Comparison of ENCODE assay signal across 11 cellular contexts in genomic region chr2:28868611-28869010, GRCh38. TPM values are rescaled to one million over a fixed set of nuclear protein-coding genes. Genes with fewer than 3 reads are reported as not detected.
A peak's percentile ranks its signal among the peaks of the same experiment; 100 is the strongest.
DNase-seq lines count a peak whose midpoint lies in the region; ATAC-seq and TF ChIP-seq lines count a peak whose summit lies in the region.
"Had no signal": no experiment of that assay in that cellular context is flagged by ENCODE, and none has a peak within 500 bp of the region (broad histone marks: within the 10 kb centered on the region; RNA-seq: fewer than 3 reads in every experiment).

No MANE protein-coding gene starts in this region.

- H3K4me1 ChIP-seq in heart right ventricle (peaks cover 5 to 41% (median 30%) of the 10 kb centered on the region in 9 donors), upper lobe of right lung (peaks cover 26% of the 10 kb centered on the region)

- TF ChIP-seq CTCF in heart right ventricle (IDR thresholded peaks at IDR 0.05): no peak
- TF ChIP-seq CTCF in kidney epithelial cell (IDR thresholded peaks at IDR 0.05; ENCODE audit: insufficient read depth, low read length, poor library complexity, severe bottlenecking): no peak
- no peak for TF ChIP-seq CTCF in upper lobe of right lung (IDR thresholded peaks at IDR 0.05)

- H3K27ac Mint-ChIP-seq in activated naive CD4-positive, alpha-beta T cell treated with anti-CD3 and anti-CD28 coated beads, Interleukin-2, amount 50 U/mL, for 72 hours: peak overlapping the region; percentile 62 to 68

- DNase-seq in heart right ventricle (no peak), Right ventricle myocardium inferior (ENCODE audit: missing footprints) (no peak), kidney epithelial cell (ENCODE audit: low read depth) (no peak), upper lobe of right lung (no peak), AML-193 (lab: John Stamatoyannopoulos, UW) (no peak), LoVo (ENCODE audit: low spot score) (no peak)
- no peak for DNase-seq in activated naive CD4-positive, alpha-beta T cell treated with anti-CD3 and anti-CD28 coated beads, Interleukin-2, amount 50 U/mL, for 72 hours (ENCODE audit: low spot score in 2 of 2)
- DNase-seq: DMS153; NCI-H1694 treated with DMSO at 0.1 percent for 48 hours; stimulated activated naive CD4-positive, alpha-beta T cell had no signal

- H3K4me3 ChIP-seq in heart right ventricle (peak overlapping the region in 8 of 10 donors; percentile 71 to 98 (median 95)), kidney epithelial cell (ENCODE audit: low read depth, low read length) (peak overlapping the region; percentile 86), upper lobe of right lung (peak overlapping the region; percentile 87)

- H3K36me3 ChIP-seq in heart right ventricle (peaks cover 0 to 31% (median 1%) of the 10 kb centered on the region in 9 donors), kidney epithelial cell (ENCODE audit: control insufficient read depth, insufficient read depth, low read length) (no peaks in the 10 kb centered on the region), upper lobe of right lung (peaks cover 4% of the 10 kb centered on the region)

- 77 to 79% methylated on average over 12 of the region's 12 CpGs for whole genome bisulfite sequencing in heart right ventricle, 2 donors

- ATAC-seq in heart right ventricle: no peak
- no peak for ATAC-seq in Right ventricle myocardium inferior
- ATAC-seq in activated naive CD4-positive, alpha-beta T cell treated with anti-CD3 and anti-CD28 coated beads, Interleukin-2, amount 50 U/mL, for 72 hours: no peak
- ATAC-seq in upper lobe of right lung: no peak
- ATAC-seq in HG02759 (IDR thresholded peaks at IDR 0.05; ENCODE audit: unreplicated experiment): no peak

- peaks cover 18% of the 10 kb centered on the region in 2 donors for H3K36me3 Mint-ChIP-seq in activated naive CD4-positive, alpha-beta T cell treated with anti-CD3 and anti-CD28 coated beads, Interleukin-2, amount 50 U/mL, for 72 hours

- H3K27me3 ChIP-seq in heart right ventricle (no peaks in the 10 kb centered on the region), kidney epithelial cell (ENCODE audit: control insufficient read depth, insufficient read depth, low read length) (no peaks in the 10 kb centered on the region), upper lobe of right lung (no peaks in the 10 kb centered on the region)

- no peak overlapping the region for H3K27ac ChIP-seq in heart right ventricle
- H3K27ac ChIP-seq in upper lobe of right lung: no peak overlapping the region

- H3K9me3 ChIP-seq in heart right ventricle: no peaks in the 10 kb centered on the region
- no peaks in the 10 kb centered on the region for H3K9me3 ChIP-seq in upper lobe of right lung

- intact Hi-C loops in heart right ventricle (cut with DNase I) (no loop called here), Right ventricle myocardium inferior (cut with DNase I) (no loop called here), upper lobe of right lung (cut with DNase I) (no loop called here)

- no peaks in the 10 kb centered on the region for H3K9me3 Mint-ChIP-seq in activated naive CD4-positive, alpha-beta T cell treated with anti-CD3 and anti-CD28 coated beads, Interleukin-2, amount 50 U/mL, for 72 hours

RNA-seq across cellular contexts. Expression of gene TRMT61B, which starts 1.5 kb away (rescaled TPM):
- total RNA-seq in heart right ventricle (10 to 100 TPM; 13.5 to 25.0 (median 17.5) TPM), Right ventricle myocardium inferior (24.6 TPM), kidney epithelial cell (9.9 and 11.3 TPM in 2 replicates), upper lobe of right lung (12.7 TPM)
- polyA plus RNA-seq in heart right ventricle: 10 to 100 TPM; 15.8 to 54.1 TPM
- total RNA-seq in activated naive CD4-positive, alpha-beta T cell treated with anti-CD3 and anti-CD28 coated beads, Interleukin-2, amount 50 U/mL, for 72 hours: 10 to 100 TPM; 12.2 to 18.9 TPM

RNA-seq across cellular contexts. Expression of gene WDR43, which starts 25.9 kb away (rescaled TPM):
- 10 to 100 TPM; 16.3 to 42.1 (median 25.9) TPM for total RNA-seq in heart right ventricle
- 10 to 100 TPM in 1 of 2 donors, 1 to 10 TPM in 1; 5.9 to 11.2 TPM for polyA plus RNA-seq in heart right ventricle
- 16.8 TPM for total RNA-seq in Right ventricle myocardium inferior
- total RNA-seq in activated naive CD4-positive, alpha-beta T cell treated with anti-CD3 and anti-CD28 coated beads, Interleukin-2, amount 50 U/mL, for 72 hours: 100 to 1,000 TPM in 1 of 2 donors, 10 to 100 TPM in 1; 64.1 to 102 TPM
- total RNA-seq in kidney epithelial cell: 66.0 and 70.3 TPM in 2 replicates
- total RNA-seq in upper lobe of right lung: 27.6 TPM

RNA-seq across cellular contexts. Expression of gene SPDYA, which starts 58.0 kb away (rescaled TPM):
- total RNA-seq in heart right ventricle: under 1 TPM; 0.16 to 0.46 (median 0.28) TPM
- polyA plus RNA-seq in heart right ventricle: under 1 TPM; 0.07 to 0.15 TPM
- total RNA-seq in Right ventricle myocardium inferior: 0.35 TPM
- 1 to 10 TPM; 1.8 to 2.0 TPM for total RNA-seq in activated naive CD4-positive, alpha-beta T cell treated with anti-CD3 and anti-CD28 coated beads, Interleukin-2, amount 50 U/mL, for 72 hours
- total RNA-seq in kidney epithelial cell: 0.34 TPM in 1 of 2 replicates, not detected in the other
- 1.5 TPM for total RNA-seq in upper lobe of right lung
